17 cellular contexts compared by ENCODE assay signal in the genomic region with DNA sequence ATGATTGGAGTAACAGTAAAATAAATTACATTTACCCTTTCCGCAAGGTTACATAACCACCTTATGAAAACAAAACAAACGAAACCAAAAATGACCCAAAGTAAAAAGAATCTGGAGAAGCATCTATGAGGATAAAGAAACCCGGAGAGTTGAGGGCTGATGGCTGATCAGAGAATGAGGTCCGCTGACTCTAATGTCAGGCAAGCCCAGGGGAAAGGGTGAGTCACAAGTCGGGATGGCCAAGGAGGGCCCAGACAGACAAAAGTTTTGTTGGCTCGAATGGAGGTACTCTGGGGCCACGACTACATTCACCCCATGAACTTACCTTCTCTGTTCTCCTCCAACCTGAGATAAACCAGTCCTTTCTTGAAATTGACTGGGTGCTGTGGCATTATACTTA.
DNase-seq lines count a peak whose midpoint lies in the region; ATAC-seq, FAIRE-seq and TF ChIP-seq lines count a peak whose summit lies in the region.
"Had no signal": no experiment of that assay in that cellular context is flagged by ENCODE, and none has a peak within 500 bp of the region (broad histone marks: within the 10 kb centered on the region; RNA-seq: fewer than 3 reads in every experiment).

No MANE protein-coding gene starts in this region.

- H3K27ac Mint-ChIP-seq in nephron progenitor cell: peak overlapping the region; percentile 70
- H3K27ac Mint-ChIP-seq: B cell; CD4-positive, alpha-beta memory T cell; HFFc6 had no signal

- H3K4me3 ChIP-seq in HEK293 (ENCODE audit: low read depth, low read length): no peak overlapping the region
- no peak overlapping the region for H3K4me3 ChIP-seq in spleen
- H3K4me3 ChIP-seq: HAP-1 had no signal

- H3K27me3 ChIP-seq in spleen (replicated peaks in 1 of 7): no peaks in the 10 kb centered on the region

- intact Hi-C loops in left ventricle myocardium superior (cut with micrococcal nuclease) (no loop called here), spleen (cut with DNase I; ENCODE audit: low total_unique reads) (no loop called here)

- ATAC-seq in left ventricle myocardium superior: no peak

- H3K9me3 Mint-ChIP-seq in nephron progenitor cell: peaks cover 20% of the 10 kb centered on the region
- H3K9me3 Mint-ChIP-seq: HFFc6 had no signal

- no peak overlapping the region for H3K4me3 Mint-ChIP-seq in nephron progenitor cell
- H3K4me3 Mint-ChIP-seq: B cell, HFFc6 had no signal

- peaks cover 37% of the 10 kb centered on the region for H3K4me1 Mint-ChIP-seq in nephron progenitor cell
- H3K4me1 Mint-ChIP-seq: B cell had no signal

- H3K4me1 ChIP-seq in HEK293 (ENCODE audit: control insufficient read depth, insufficient read depth, low read length): peaks cover 9% of the 10 kb centered on the region
- no peaks in the 10 kb centered on the region for H3K4me1 ChIP-seq in spleen
- H3K4me1 ChIP-seq: HAP-1 had no signal

- 87 to 97% (median 91%) methylated on average over 7 of the region's 7 CpGs for WGBS in spleen, 5 donors

- peak; percentile 61 for FAIRE-seq in urothelium cell line (lab: Jason Lieb, UNC)
- FAIRE-seq: GM12892, H1 had no signal

- peaks cover 6% of the 10 kb centered on the region for H3K27me3 Mint-ChIP-seq in nephron progenitor cell (ENCODE audit: low read depth, poor library complexity)

- peak; percentile 10 for DNase-seq in astrocyte of the hippocampus (ENCODE audit: low read depth, low spot score)
- no peak for DNase-seq in nephron progenitor cell
- peak; percentile 46 for DNase-seq in urothelium cell line (ENCODE audit: low spot score)
- DNase-seq in left ventricle myocardium superior: no peak
- DNase-seq in DMS153 treated with DMSO at 0.1 percent for 48 hours (lab: John Stamatoyannopoulos, UW; ENCODE audit: unreplicated experiment): no peak
- DNase-seq in spleen: no peak
- DNase-seq: C1 segment of cervical spinal cord; CD4-positive, alpha-beta memory T cell; DMS79 treated with DMSO at 0.1 percent for 48 hours; GDM1; HFFc6 had no signal

- no peaks in the 10 kb centered on the region for H3K36me3 ChIP-seq in HEK293 (ENCODE audit: control insufficient read depth in 2 of 2, insufficient read depth in 1 of 2, low read length in 2 of 2)
- H3K36me3 ChIP-seq in spleen: no peaks in the 10 kb centered on the region
- H3K36me3 ChIP-seq: HAP-1 had no signal

- no peak for TF ChIP-seq CTCF in HEK293 (tag by site-specific recombination; IDR thresholded peaks at IDR 0.05)
- TF ChIP-seq CTCF in nephron progenitor cell (IDR thresholded peaks at IDR 0.05): no peak
- no peak for TF ChIP-seq CTCF in spleen (IDR thresholded peaks at IDR 0.05 in 8 of 11, conservative IDR thresholded peaks at IDR 0.05 in 3 of 11)

- no peaks in the 10 kb centered on the region for H3K9me3 ChIP-seq in HEK293 (ENCODE audit: control insufficient read depth, insufficient read depth, low read depth, low read length)
- H3K9me3 ChIP-seq in spleen: no peaks in the 10 kb centered on the region
- H3K9me3 ChIP-seq: HAP-1 had no signal

- H3K27ac ChIP-seq in HEK293 (ENCODE audit: extremely low read depth, low read depth, low read length) (no peak overlapping the region), spleen (no peak overlapping the region)
- H3K27ac ChIP-seq: HL-60 had no signal

- POLR2A ChIA-PET in HEK293 (lab: Yijun Ruan, JAX): no interaction called here

- H3K36me3 Mint-ChIP-seq in nephron progenitor cell (ENCODE audit: low read depth): peaks cover 29% of the 10 kb centered on the region
- H3K36me3 Mint-ChIP-seq: CD4-positive, alpha-beta memory T cell had no signal

- TF ChIP-seq POLR2A in spleen (IDR thresholded peaks at IDR 0.05): no peak

- CTCF ChIA-PET in HEK293 (lab: Yijun Ruan, JAX): no interaction called here

TF ChIP-seq in HEK293, 187 proteins besides CTCF, POLR2A, EP300 and RAD21:
- TF ChIP-seq ZNF391 (tag by site-specific recombination; IDR thresholded peaks at IDR 0.05; ENCODE audit: borderline replicate concordance, low read depth): no peak
- TF ChIP-seq ZNF341 (tag by site-specific recombination; IDR thresholded peaks at IDR 0.05; ENCODE audit: low read depth): no peak
- no peak for TF ChIP-seq ZNF138 (tag by site-specific recombination; IDR thresholded peaks at IDR 0.05; ENCODE audit: borderline replicate concordance)
- 0 out of 2 replicates have a peak, but pooled peaks have one; percentile 9 for TF ChIP-seq ZNF335 (tag by site-specific recombination; conservative IDR thresholded peaks at IDR 0.05)
- TF ChIP-seq ZNF692 (tag by site-specific recombination; IDR thresholded peaks at IDR 0.05): 0 out of 2 replicates have a peak, but pooled peaks have one; percentile 16

Comparison
In these comparisons a context has a peak if more than half of its experiments do, and no peak if none do; other contexts are left out.
1. DNase-seq: peak in astrocyte of the hippocampus (single experiment) and urothelium cell line (single experiment); none in nephron progenitor cell (single experiment), left ventricle myocardium superior (single experiment), DMS153 treated with DMSO at 0.1 percent for 48 hours (single experiment) and spleen (single experiment).